13 cellular contexts compared by ENCODE assay signal in genomic region chr6:163260911-163261310, GRCh38.
DNase-seq lines count a peak whose midpoint lies in the region; ATAC-seq and TF ChIP-seq lines count a peak whose summit lies in the region.
"Had no signal": no experiment of that assay in that cellular context is flagged by ENCODE, and none has a peak within 500 bp of the region (broad histone marks: within the 10 kb centered on the region; RNA-seq: fewer than 3 reads in every experiment).

No MANE protein-coding gene starts in this region.

- H3K27ac Mint-ChIP-seq in MCF 10A (ENCODE audit: low read depth, unreplicated experiment), result no peak overlapping the region

- no peak for TF ChIP-seq POLR2A in breast epithelium (IDR thresholded peaks at IDR 0.05)
- no peak for TF ChIP-seq POLR2A in heart left ventricle (IDR thresholded peaks at IDR 0.05)

- no peak for DNase-seq in breast epithelium (ENCODE audit: low spot score in 2 of 2)
- no peak for DNase-seq in MCF 10A (ENCODE audit: unreplicated experiment)
- DNase-seq in heart left ventricle, result no peak
- no peak for DNase-seq in tibial artery
- no peak for DNase-seq in T-helper 1 cell
- no peak for DNase-seq in middle frontal gyrus (ENCODE audit: extremely low spot score, low spot score)
- DNase-seq: activated T-cell treated with anti-CD3 and anti-CD28 coated beads, Interleukin-2, amount 50 U/mL, for 4 hours; NCI-H226 had no signal

- H3K4me3 ChIP-seq in breast epithelium (peak overlapping the region in 2 of 3 donors; percentile 27 to 59), heart left ventricle (peak overlapping the region in 9 of 12 donors; percentile 2 to 47 (median 39)), neural cell (ENCODE audit: low read length) (peak overlapping the region; percentile 57), tibial artery (peak overlapping the region; percentile 22 to 29)

- no peaks in the 10 kb centered on the region for H3F3A ChIP-seq in neural cell (ENCODE audit: insufficient read depth, low read length, poor library complexity, severe bottlenecking)

- no TSS peak for BruUV-seq in MCF 10A (replicated peaks; lab: Mats Ljungman, UMichigan)

- no peaks in the 10 kb centered on the region for H3K4me1 Mint-ChIP-seq in MCF 10A (ENCODE audit: insufficient read depth, unreplicated experiment)

- H3K9me2 ChIP-seq in neural cell (ENCODE audit: insufficient read depth, low read length), result no peaks in the 10 kb centered on the region

- H3K9ac ChIP-seq in neural cell (ENCODE audit: low read length), result peak overlapping the region; percentile 52
- H3K9ac ChIP-seq: KMS-11 had no signal

- no peaks in the 10 kb centered on the region for H3K79me2 ChIP-seq in neural cell (replicated peaks; ENCODE audit: insufficient read depth, low read length)

- H2AFZ ChIP-seq in neural cell (ENCODE audit: low read depth, low read length), result peak overlapping the region; percentile 46

- intact Hi-C loops in breast epithelium (cut with DNase I; ENCODE audit: low total_unique reads), result no loop called here
- intact Hi-C loops in MCF 10A (cut with micrococcal nuclease), result no loop called here
- intact Hi-C loops in heart left ventricle (cut with DNase I), result loop anchor here in 4 of 10 donors (5.0 to 10.0 kb wide), 4 partner anchors 46 to 704 kb away; no protein-coding TSS in a partner anchor
- intact Hi-C loops in tibial artery (cut with DNase I; ENCODE audit: low total_unique reads), result no loop called here

- POLR2A ChIA-PET in MCF 10A (lab: Yijun Ruan, JAX), result interaction anchor here (0.6 kb wide), 1 partner anchor 109 kb away, joined by 3 read pairs; no protein-coding TSS in a partner anchor

- H3K36me3 ChIP-seq in breast epithelium, result no peaks in the 10 kb centered on the region
- H3K36me3 ChIP-seq in heart left ventricle, result no peaks in the 10 kb centered on the region
- no peaks in the 10 kb centered on the region for H3K36me3 ChIP-seq in neural cell (ENCODE audit: insufficient read depth, low read length)
- no peaks in the 10 kb centered on the region for H3K36me3 ChIP-seq in tibial artery
- H3K36me3 ChIP-seq: gastroesophageal sphincter, neutrophil had no signal

- H3K27ac ChIP-seq in breast epithelium (no peak overlapping the region), heart left ventricle (peak overlapping the region in 11 of 12 donors; percentile 37 to 74 (median 64)), neural cell (ENCODE audit: low read length) (peak overlapping the region; percentile 68), tibial artery (no peak overlapping the region)
- H3K27ac ChIP-seq: KMS-11, neutrophil had no signal

- ATAC-seq in heart left ventricle (no peak), HG02885 (IDR thresholded peaks at IDR 0.05; ENCODE audit: poor library complexity, unreplicated experiment) (no peak)
- ATAC-seq: activated T-cell treated with anti-CD3 and anti-CD28 coated beads, Interleukin-2, amount 50 U/mL, for 4 hours; gastroesophageal sphincter had no signal

- H4K20me1 ChIP-seq in neural cell (ENCODE audit: insufficient read depth), result no peaks in the 10 kb centered on the region

- H3K4me3 Mint-ChIP-seq in MCF 10A (ENCODE audit: unreplicated experiment), result no peak overlapping the region
- H3K4me3 Mint-ChIP-seq: activated T-cell treated with anti-CD3 and anti-CD28 coated beads, Interleukin-2, amount 50 U/mL, for 4 hours had no signal

- H3K4me1 ChIP-seq in breast epithelium (no peaks in the 10 kb centered on the region), heart left ventricle (peaks cover 0 to 54% (median 18%) of the 10 kb centered on the region in 12 donors), tibial artery (peaks cover 0 to 18% (median 12%) of the 10 kb centered on the region in 4 donors)

- H3K9me3 Mint-ChIP-seq in MCF 10A (ENCODE audit: unreplicated experiment), result peaks cover 15% of the 10 kb centered on the region
- H3K9me3 Mint-ChIP-seq: activated T-cell treated with anti-CD3 and anti-CD28 coated beads, Interleukin-2, amount 50 U/mL, for 4 hours had no signal

- no peak for TF ChIP-seq RAD21 in neural cell (conservative IDR thresholded peaks at IDR 0.05)

- H3K4me2 ChIP-seq in neural cell (ENCODE audit: low read length), result peak overlapping the region; percentile 53
- H3K4me2 ChIP-seq: KMS-11 had no signal

- CTCF ChIA-PET in MCF 10A (lab: Yijun Ruan, JAX), result interaction anchor here (0.6 to 0.7 kb wide), 3 partner anchors 21 to 265 kb away, joined by 3 to 4 read pairs (median 4); no protein-coding TSS in a partner anchor

- 7 to 20% (median 12%) methylated on average over 8 of the region's 8 CpGs for WGBS in heart left ventricle, 4 donors

- no peaks in the 10 kb centered on the region for H3K36me3 Mint-ChIP-seq in MCF 10A (ENCODE audit: insufficient read depth, unreplicated experiment)

- TF ChIP-seq CTCF in breast epithelium (IDR thresholded peaks at IDR 0.05) (no peak), MCF 10A (IDR thresholded peaks at IDR 0.05; ENCODE audit: unreplicated experiment) (no peak), heart left ventricle (IDR thresholded peaks at IDR 0.05) (no peak), neural cell (IDR thresholded peaks at IDR 0.05; ENCODE audit: poor library complexity, severe bottlenecking) (no peak), tibial artery (IDR thresholded peaks at IDR 0.05) (no peak)

- H3K27me3 Mint-ChIP-seq in MCF 10A (ENCODE audit: insufficient read depth, unreplicated experiment), result peaks cover 10% of the 10 kb centered on the region

- H3K9me3 ChIP-seq in breast epithelium (no peaks in the 10 kb centered on the region), heart left ventricle (no peaks in the 10 kb centered on the region), neural cell (ENCODE audit: low read length) (no peaks in the 10 kb centered on the region), tibial artery (no peaks in the 10 kb centered on the region)
- H3K9me3 ChIP-seq: gastroesophageal sphincter, neutrophil had no signal

- no peaks in the 10 kb centered on the region for H3K27me3 ChIP-seq in breast epithelium
- H3K27me3 ChIP-seq in heart left ventricle, result no peaks in the 10 kb centered on the region
- no peaks in the 10 kb centered on the region for H3K27me3 ChIP-seq in neural cell (ENCODE audit: insufficient read depth, low read depth, low read length)
- no peaks in the 10 kb centered on the region for H3K27me3 ChIP-seq in tibial artery
- H3K27me3 ChIP-seq: gastroesophageal sphincter had no signal

- TF ChIP-seq EP300 in neural cell (conservative IDR thresholded peaks at IDR 0.05; ENCODE audit: poor library complexity, severe bottlenecking), result no peak

TF ChIP-seq in neural cell, 6 proteins besides CTCF, POLR2A, EP300 and RAD21:
- no peak for TF ChIP-seq POLR2AphosphoS5 (IDR thresholded peaks at IDR 0.05)
- no peak for TF ChIP-seq EZH2 (IDR thresholded peaks at IDR 0.05; ENCODE audit: borderline replicate concordance, insufficient read depth, low read length, poor library complexity, severe bottlenecking)
- TF ChIP-seq SMC3 (conservative IDR thresholded peaks at IDR 0.05; ENCODE audit: poor library complexity), result no peak
- no peak for TF ChIP-seq TAF1 (IDR thresholded peaks at IDR 0.05; ENCODE audit: low read depth)
- TF ChIP-seq MXI1 (conservative IDR thresholded peaks at IDR 0.05; ENCODE audit: poor library complexity, severe bottlenecking), result no peak
- TF ChIP-seq REST (IDR thresholded peaks at IDR 0.05; ENCODE audit: borderline replicate concordance), result no peak

Comparison
In these comparisons a context has a peak if more than half of its experiments do, and no peak if none do; other contexts are left out.
1. H3K27ac ChIP-seq: peak in heart left ventricle (11 of 12) and neural cell (single experiment); none in breast epithelium (0 of 2) and tibial artery (0 of 2).
2. Peak in every context shown above with its lines, with median percentiles within 50 percentile points of each other: H3K4me3 ChIP-seq.